14 cellular contexts compared by ENCODE assay signal in genomic region chrX:30781711-30782444, GRCh38.
DNase-seq lines count a peak whose midpoint lies in the region; ATAC-seq and TF ChIP-seq lines count a peak whose summit lies in the region.
"Had no signal": no experiment of that assay in that cellular context is flagged by ENCODE, and none has a peak within 500 bp of the region (broad histone marks: within the 10 kb centered on the region; RNA-seq: fewer than 3 reads in every experiment).

No MANE protein-coding gene starts in this region.

- H3K4me2 ChIP-seq in mammary epithelial cell (ENCODE audit: insufficient read depth, low read depth, low read length) = no peak overlapping the region

- H3K4me3 ChIP-seq in heart left ventricle (no peak overlapping the region), mammary epithelial cell (replicated peaks in 1 of 3; ENCODE audit: insufficient read depth in 1 of 3, low read depth in 2 of 3, low read length in 3 of 3) (no peak overlapping the region), uterus (no peak overlapping the region)

- intact Hi-C loops in activated CD4-positive, alpha-beta T cell treated with anti-CD3 and anti-CD28 coated beads for 36 hours (cut with DNase I, micrococcal nuclease) = loop anchor here (1.0 to 5.0 kb wide), 6 partner anchors 45 to 167 kb away; no protein-coding TSS in a partner anchor
- intact Hi-C loops in activated CD4-positive, alpha-beta T cell treated with anti-CD3 and anti-CD28 coated beads, Interleukin-2, amount 10 ng/mL, durations not matched to agents 24 days and 14 days (cut with micrococcal nuclease) = no loop called here
- intact Hi-C loops in cardiac septum (cut with DNase I) = no loop called here
- intact Hi-C loops in heart left ventricle (cut with DNase I) = no loop called here
- intact Hi-C loops in mammary epithelial cell (cut with micrococcal nuclease) = no loop called here
- intact Hi-C loops in uterus (cut with DNase I; ENCODE audit: low total_unique reads) = no loop called here

- no peaks in the 10 kb centered on the region for H3K36me3 ChIP-seq in heart left ventricle
- no peaks in the 10 kb centered on the region for H3K36me3 ChIP-seq in mammary epithelial cell (ENCODE audit: insufficient read depth, low read length)
- no peaks in the 10 kb centered on the region for H3K36me3 ChIP-seq in uterus

- H3K9ac ChIP-seq in mammary epithelial cell (ENCODE audit: insufficient read depth, low read length) = no peak overlapping the region

- peak overlapping the region; percentile 37 for H3K27ac Mint-ChIP-seq in activated CD4-positive, alpha-beta T cell treated with anti-CD3 and anti-CD28 coated beads for 36 hours
- H3K27ac Mint-ChIP-seq in activated CD4-positive, alpha-beta T cell treated with anti-CD3 and anti-CD28 coated beads, Interleukin-2, amount 10 ng/mL, durations not matched to agents 24 days and 14 days = no peak overlapping the region

- dilution Hi-C loops in mammary epithelial cell (cut with HindIII; ENCODE audit: low sequenced_read_pairs) = no loop called here

- no peaks in the 10 kb centered on the region for H3K9me3 Mint-ChIP-seq in activated CD4-positive, alpha-beta T cell treated with anti-CD3 and anti-CD28 coated beads for 36 hours (ENCODE audit: low read depth)
- H3K9me3 Mint-ChIP-seq in activated CD4-positive, alpha-beta T cell treated with anti-CD3 and anti-CD28 coated beads, Interleukin-2, amount 10 ng/mL, durations not matched to agents 24 days and 14 days = no peaks in the 10 kb centered on the region

- peaks cover 13% of the 10 kb centered on the region for H3K27me3 Mint-ChIP-seq in activated CD4-positive, alpha-beta T cell treated with anti-CD3 and anti-CD28 coated beads for 36 hours
- no peaks in the 10 kb centered on the region for H3K27me3 Mint-ChIP-seq in activated CD4-positive, alpha-beta T cell treated with anti-CD3 and anti-CD28 coated beads, Interleukin-2, amount 10 ng/mL, durations not matched to agents 24 days and 14 days

- peaks cover 29% of the 10 kb centered on the region for H3K4me1 Mint-ChIP-seq in activated CD4-positive, alpha-beta T cell treated with anti-CD3 and anti-CD28 coated beads for 36 hours
- H3K4me1 Mint-ChIP-seq in activated CD4-positive, alpha-beta T cell treated with anti-CD3 and anti-CD28 coated beads, Interleukin-2, amount 10 ng/mL, durations not matched to agents 24 days and 14 days = peaks cover 2% of the 10 kb centered on the region

- H4K20me1 ChIP-seq in mammary epithelial cell (ENCODE audit: insufficient read depth, low read length) = no peaks in the 10 kb centered on the region

- H2AFZ ChIP-seq in mammary epithelial cell (ENCODE audit: low read depth, low read length) = no peak overlapping the region

- TF ChIP-seq POLR2A in heart left ventricle (IDR thresholded peaks at IDR 0.05) (no peak), uterus (IDR thresholded peaks at IDR 0.05) (no peak)

- ATAC-seq in activated CD4-positive, alpha-beta T cell treated with anti-CD3 and anti-CD28 coated beads for 36 hours = peak; percentile 81
- ATAC-seq in heart left ventricle (no peak), HG03432 (IDR thresholded peaks at IDR 0.05; ENCODE audit: unreplicated experiment) (no peak)

- DNase-seq in activated CD4-positive, alpha-beta T cell treated with anti-CD3 and anti-CD28 coated beads for 36 hours = no peak
- no peak for DNase-seq in activated CD4-positive, alpha-beta T cell treated with anti-CD3 and anti-CD28 coated beads, Interleukin-2, amount 10 ng/mL, durations not matched to agents 24 days and 14 days
- peak; percentile 27 for DNase-seq in cardiac septum (ENCODE audit: low spot score)
- DNase-seq in heart left ventricle = no peak
- DNase-seq in mammary epithelial cell = peak; percentile 55
- DNase-seq in NCI-H774 (lab: John Stamatoyannopoulos, UW) = no peak
- no peak for DNase-seq in uterus
- DNase-seq: DMS53, H7, NCI-H2029, NCI-H524 had no signal

- no peaks in the 10 kb centered on the region for H3K36me3 Mint-ChIP-seq in activated CD4-positive, alpha-beta T cell treated with anti-CD3 and anti-CD28 coated beads for 36 hours (ENCODE audit: low read depth)
- no peaks in the 10 kb centered on the region for H3K36me3 Mint-ChIP-seq in activated CD4-positive, alpha-beta T cell treated with anti-CD3 and anti-CD28 coated beads, Interleukin-2, amount 10 ng/mL, durations not matched to agents 24 days and 14 days (ENCODE audit: low read depth)

- no peak for TF ChIP-seq CTCF in heart left ventricle (IDR thresholded peaks at IDR 0.05)
- TF ChIP-seq CTCF in mammary epithelial cell (conservative IDR thresholded peaks at IDR 0.05 in 1 of 2, IDR thresholded peaks at IDR 0.05 in 1 of 2; ENCODE audit: extremely low read depth in 1 of 2, insufficient read depth in 1 of 2, low read depth in 1 of 2, low read length in 2 of 2) = no peak
- TF ChIP-seq CTCF in uterus (IDR thresholded peaks at IDR 0.05) = no peak

- WGBS in heart left ventricle, 4 donors = 33 to 49% (median 39%) methylated on average over 1 of the region's 1 CpG
- WGBS in mammary epithelial cell (ENCODE audit: low coverage, missing lambda C conversion rate) = 27% methylated on average over 1 of the region's 1 CpG

- no peak overlapping the region for H3K4me3 Mint-ChIP-seq in activated CD4-positive, alpha-beta T cell treated with anti-CD3 and anti-CD28 coated beads for 36 hours
- no peak overlapping the region for H3K4me3 Mint-ChIP-seq in activated CD4-positive, alpha-beta T cell treated with anti-CD3 and anti-CD28 coated beads, Interleukin-2, amount 10 ng/mL, durations not matched to agents 24 days and 14 days

- POLR2A ChIA-PET in activated CD4-positive, alpha-beta T cell treated with anti-CD3 and anti-CD28 coated beads for 36 hours (lab: Charles Lee) = interaction anchor here (0.6 kb wide), 1 partner anchor 108 kb away, joined by 10 read pairs; the partner anchor contains the start of gene TAB3

- no peaks in the 10 kb centered on the region for H3K4me1 ChIP-seq in heart left ventricle
- H3K4me1 ChIP-seq in mammary epithelial cell (ENCODE audit: insufficient read depth, low read length) = peaks cover 11% of the 10 kb centered on the region
- H3K4me1 ChIP-seq in uterus = no peaks in the 10 kb centered on the region

- no TSS peak for BruUV-seq in mammary epithelial cell (replicated peaks; lab: Mats Ljungman, UMichigan)

- H3K27ac ChIP-seq in heart left ventricle (no peak overlapping the region), mammary epithelial cell (ENCODE audit: insufficient read depth, low read depth, low read length) (no peak overlapping the region), uterus (no peak overlapping the region)
- H3K27ac ChIP-seq: C4-2B, RWPE1 had no signal

- no peaks in the 10 kb centered on the region for H3K79me2 ChIP-seq in mammary epithelial cell (ENCODE audit: insufficient read depth, low read length)

- H3K27me3 ChIP-seq in heart left ventricle = peaks cover 0 to 5% (median 0%) of the 10 kb centered on the region in 9 donors
- H3K27me3 ChIP-seq in mammary epithelial cell (ENCODE audit: insufficient read depth, low read length) = no peaks in the 10 kb centered on the region
- H3K27me3 ChIP-seq in uterus = no peaks in the 10 kb centered on the region

- CTCF ChIA-PET in activated CD4-positive, alpha-beta T cell treated with anti-CD3 and anti-CD28 coated beads for 36 hours (lab: Charles Lee) = interaction anchor here (0.8 to 1.3 kb wide), 2 partner anchors 42 to 47 kb away, joined by 4 to 5 read pairs; no protein-coding TSS in a partner anchor
- CTCF ChIA-PET in mammary epithelial cell (lab: Charles Lee; ENCODE audit: low non-redundant PET) = no interaction called here

- H3K9me3 ChIP-seq in heart left ventricle (no peaks in the 10 kb centered on the region), mammary epithelial cell (replicated peaks; ENCODE audit: insufficient read depth, low read length) (no peaks in the 10 kb centered on the region), uterus (no peaks in the 10 kb centered on the region)

- in situ Hi-C loops in mammary epithelial cell (cut with MboI; ENCODE audit: low sequenced_read_pairs in 2 of 2) = no loop called here

Comparison
In these comparisons a context has a peak if more than half of its experiments do, and no peak if none do; other contexts are left out.
1. DNase-seq: peak in cardiac septum (single experiment) and mammary epithelial cell (single experiment); none in activated CD4-positive, alpha-beta T cell treated with anti-CD3 and anti-CD28 coated beads for 36 hours (single experiment), activated CD4-positive, alpha-beta T cell treated with anti-CD3 and anti-CD28 coated beads, Interleukin-2, amount 10 ng/mL, durations not matched to agents 24 days and 14 days (single experiment), heart left ventricle (0 of 5), NCI-H774 (single experiment) and uterus (0 of 2).
2. intact Hi-C loops: an anchor here in activated CD4-positive, alpha-beta T cell treated with anti-CD3 and anti-CD28 coated beads for 36 hours (1.0 to 5.0 kb wide); none called in activated CD4-positive, alpha-beta T cell treated with anti-CD3 and anti-CD28 coated beads, Interleukin-2, amount 10 ng/mL, durations not matched to agents 24 days and 14 days, cardiac septum, heart left ventricle, mammary epithelial cell and uterus.